ENCODE assay signal across 10 cellular contexts in the genomic region with DNA sequence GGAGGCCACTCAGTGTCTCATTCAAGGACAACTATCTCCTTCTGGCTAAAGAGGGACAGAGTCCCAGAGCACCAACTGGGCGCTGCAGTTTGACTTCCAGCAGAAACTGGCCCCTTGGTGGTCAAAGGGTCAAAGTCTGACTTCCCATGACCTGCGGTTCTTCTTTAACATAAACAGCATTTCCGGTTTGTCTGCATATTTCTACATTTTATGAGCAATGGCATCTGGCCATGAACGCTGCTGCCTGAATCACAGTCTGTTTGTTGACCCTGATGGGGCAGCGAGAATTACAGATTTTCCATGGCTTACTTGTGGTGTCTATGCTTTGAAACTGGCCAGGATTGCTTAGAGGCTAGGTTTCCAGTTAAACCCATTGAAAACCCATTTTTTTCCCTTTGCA. TPM values are rescaled to one million over a fixed set of nuclear protein-coding genes. Genes with fewer than 3 reads are reported as not detected.
DNase-seq lines count a peak whose midpoint lies in the region; ATAC-seq, FAIRE-seq and TF ChIP-seq lines count a peak whose summit lies in the region.
"Had no signal": no experiment of that assay in that cellular context is flagged by ENCODE, and none has a peak within 500 bp of the region (broad histone marks: within the 10 kb centered on the region; RNA-seq: fewer than 3 reads in every experiment).

No MANE protein-coding gene starts in this region.

- ATAC-seq in HG03045 (IDR thresholded peaks at IDR 0.05; ENCODE audit: unreplicated experiment): no peak
- no peak for ATAC-seq in HG03439 (IDR thresholded peaks at IDR 0.05; ENCODE audit: unreplicated experiment)

- no peak for FAIRE-seq in RCC 7860 (lab: Jason Lieb, UNC)

- no peak for TF ChIP-seq CTCF in fibroblast of pulmonary artery (IDR thresholded peaks at IDR 0.05; ENCODE audit: low read length, missing control alignments)

- DNase-seq in H4 (ENCODE audit: low spot score): peak; percentile 74
- peak; percentile 58 for DNase-seq in RCC 7860 (ENCODE audit: low spot score)
- DNase-seq in fibroblast of pulmonary artery (ENCODE audit: low read depth): peak; percentile 77
- peak; percentile 70 for DNase-seq in renal cortical epithelial cell (ENCODE audit: low read depth)
- no peak for DNase-seq in DMS79 treated with DMSO at 0.1 percent for 48 hours (lab: John Stamatoyannopoulos, UW)
- no peak for DNase-seq in NCI-H69 (lab: John Stamatoyannopoulos, UW)
- DNase-seq: activated T-cell treated with anti-CD3 and anti-CD28 coated beads for 4 hours, head of caudate nucleus had no signal

- no peak overlapping the region for H3K4me3 ChIP-seq in fibroblast of pulmonary artery (replicated peaks; ENCODE audit: low read depth, low read length)

RNA-seq across cellular contexts. Expression of gene TNFSF15, which starts 1.3 kb away (rescaled TPM):
- 0.75 and 0.80 TPM in 2 replicates for total RNA-seq in H4 (2014; rRNA removed; shearing (Covaris generic))
- 1.3 and 7.3 TPM in 2 replicates for total RNA-seq in renal cortical epithelial cell

Comparison
In these comparisons a context has a peak if more than half of its experiments do, and no peak if none do; other contexts are left out.
1. DNase-seq: peak in H4 (single experiment), RCC 7860 (single experiment), fibroblast of pulmonary artery (single experiment) and renal cortical epithelial cell (single experiment); none in DMS79 treated with DMSO at 0.1 percent for 48 hours (single experiment) and NCI-H69 (single experiment).